ENCODE assay signal across 8 cellular contexts in the genomic region with DNA sequence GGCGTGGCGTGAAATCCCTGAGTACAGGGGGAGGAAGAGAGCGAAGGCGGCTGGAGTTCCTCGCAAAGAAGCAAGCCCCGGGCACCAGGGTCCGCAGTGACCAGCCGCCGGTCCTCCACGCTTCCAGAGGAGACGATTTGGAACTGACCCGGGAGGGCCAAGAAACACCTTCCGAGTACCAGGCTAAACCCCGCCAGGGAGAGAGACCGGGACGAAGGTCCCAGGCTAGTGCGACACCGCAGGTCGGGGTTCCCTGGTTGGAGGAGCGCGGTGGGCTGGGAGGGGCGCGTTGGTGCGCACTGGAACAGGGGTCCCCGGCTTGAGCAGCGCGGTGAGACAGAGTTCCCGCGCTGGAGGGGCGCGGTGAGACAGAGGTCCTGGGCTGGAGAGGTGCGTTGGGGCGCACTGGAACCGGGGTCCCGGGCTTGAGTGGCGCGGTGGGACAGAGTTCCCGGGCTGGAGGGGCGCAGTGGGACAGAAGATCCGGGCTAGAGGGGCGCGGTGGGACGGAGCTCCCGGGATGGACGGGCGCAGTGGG. TPM values are rescaled to one million over a fixed set of nuclear protein-coding genes. Genes with fewer than 3 reads are reported as not detected.
DNase-seq lines count a peak whose midpoint lies in the region; ATAC-seq and TF ChIP-seq lines count a peak whose summit lies in the region.

No MANE protein-coding gene starts in this region.

- peak overlapping the region; percentile 73 for H3K4me2 ChIP-seq in OCI-LY1 (ENCODE audit: low read length)

- TF ChIP-seq CTCF in 22Rv1 (IDR thresholded peaks at IDR 0.05) (no peak), GM13977 (IDR thresholded peaks at IDR 0.05; ENCODE audit: extremely low read depth, insufficient read depth, missing control alignments) (no peak), OCI-LY1 (IDR thresholded peaks at IDR 0.05; ENCODE audit: low read length) (no peak), astrocyte of the spinal cord (IDR thresholded peaks at IDR 0.05; ENCODE audit: low read depth, low read length) (no peak)

- no peaks in the 10 kb centered on the region for H4K20me1 ChIP-seq in OCI-LY1 (ENCODE audit: insufficient read depth, low read length)

- H3K4me3 ChIP-seq in OCI-LY1 (ENCODE audit: low read depth, low read length, poor library complexity, severe bottlenecking), result peak overlapping the region; percentile 75
- H3K4me3 ChIP-seq in astrocyte of the spinal cord (ENCODE audit: low read depth, low read length), result peak overlapping the region; percentile 93
- peak overlapping the region; percentile 79; the same call in 1 of the 2 replicates for H3K4me3 ChIP-seq in iPS DF 6.9 (ENCODE audit: low read length)

- in situ Hi-C loops in GM13977 (cut with MboI; ENCODE audit: low pct_unique_long_range_greater_than_20kb, low sequenced_read_pairs, unreplicated experiment), result no loop called here
- in situ Hi-C loops in astrocyte of the spinal cord (cut with HindIII; ENCODE audit: low sequenced_read_pairs), result no loop called here

- H3K9me3 ChIP-seq in OCI-LY1 (ENCODE audit: low read length) (no peaks in the 10 kb centered on the region), iPS DF 6.9 (ENCODE audit: control insufficient read depth, insufficient read depth, low read length) (no peaks in the 10 kb centered on the region)

- WGBS in iPS DF 6.9 (ENCODE audit: insufficient coverage, insufficient read length), result no CpG with 5 or more reads among the region's 46 CpGs

- ATAC-seq in sciatic nerve, result peak; percentile 63

- H3K27ac ChIP-seq in 22Rv1, result peak overlapping the region; percentile 59; the same call in 1 of the 2 replicates
- no peak overlapping the region for H3K27ac ChIP-seq in OCI-LY1 (ENCODE audit: low read depth, low read length, poor library complexity, severe bottlenecking)
- no peak overlapping the region for H3K27ac ChIP-seq in iPS DF 6.9 (ENCODE audit: low read length)

- H3K79me2 ChIP-seq in OCI-LY1 (ENCODE audit: insufficient read depth, low read length), result no peaks in the 10 kb centered on the region

- DNase-seq in GM13977 (ENCODE audit: low spot score), result peak; percentile 50
- DNase-seq in astrocyte of the spinal cord (ENCODE audit: low read depth, low spot score), result peak; percentile 35
- DNase-seq in iPS DF 6.9 (ENCODE audit: low read depth, low spot score), result no peak
- peak; percentile 69 for DNase-seq in sciatic nerve (ENCODE audit: low spot score)
- DNase-seq in mucosa of gallbladder (ENCODE audit: low spot score), result no peak
- DNase-seq in RPMI8226, result no peak

- intact Hi-C loops in sciatic nerve (cut with DNase I), result no loop called here

- no peaks in the 10 kb centered on the region for H3F3A ChIP-seq in OCI-LY1 (ENCODE audit: insufficient read depth, low read length)

- no peak overlapping the region for H2AFZ ChIP-seq in OCI-LY1 (ENCODE audit: low read length)

- peak overlapping the region; percentile 63 for H3K9ac ChIP-seq in OCI-LY1 (ENCODE audit: low read length)

- H3K4me1 ChIP-seq in OCI-LY1 (ENCODE audit: insufficient read depth, low read length, severe bottlenecking), result peaks cover 17% of the 10 kb centered on the region
- H3K4me1 ChIP-seq in iPS DF 6.9 (ENCODE audit: control insufficient read depth, insufficient read depth, low read length), result peaks cover 4% of the 10 kb centered on the region; the same call in 1 of the 2 replicates

- no peaks in the 10 kb centered on the region for H3K9me2 ChIP-seq in OCI-LY1 (ENCODE audit: low read depth, low read length)

- H3K36me3 ChIP-seq in OCI-LY1 (ENCODE audit: insufficient read depth, low read length), result no peaks in the 10 kb centered on the region
- H3K36me3 ChIP-seq in iPS DF 6.9 (ENCODE audit: control insufficient read depth, insufficient read depth, low read length), result no peaks in the 10 kb centered on the region

- no peaks in the 10 kb centered on the region for H3K27me3 ChIP-seq in OCI-LY1 (ENCODE audit: insufficient read depth, low read length)
- H3K27me3 ChIP-seq in iPS DF 6.9 (ENCODE audit: control insufficient read depth, insufficient read depth, low read length), result no peaks in the 10 kb centered on the region

RNA-seq across cellular contexts. Expression of a gene that starts 0.9 kb away (rescaled TPM):
- total RNA-seq in sciatic nerve, result 48.6 TPM
- total RNA-seq in mucosa of gallbladder, result 51.9 TPM

RNA-seq across cellular contexts. Expression of a gene that starts 13.0 kb away (rescaled TPM):
- total RNA-seq in sciatic nerve, result 14.5 TPM
- total RNA-seq in mucosa of gallbladder, result 26.5 TPM

Comparison
In these comparisons a context has a peak if more than half of its experiments do, and no peak if none do; other contexts are left out.
1. DNase-seq: peak in GM13977 (single experiment), astrocyte of the spinal cord (single experiment) and sciatic nerve (single experiment); none in iPS DF 6.9 (single experiment), mucosa of gallbladder (single experiment) and RPMI8226 (single experiment).
2. Peak in every context shown above with its lines, with median percentiles within 50 percentile points of each other: H3K4me3 ChIP-seq.